1 cellular context compared by ENCODE assay signal in genomic region chr10:60649485-60650271, GRCh38.
TF ChIP-seq lines count a peak whose summit lies in the region.

No MANE protein-coding gene starts in this region.

TF ChIP-seq in H1, 55 proteins besides CTCF, POLR2A, EP300 and RAD21 (continued from another document):
- no peak for TF ChIP-seq SP1 (IDR thresholded peaks at IDR 0.05; ENCODE audit: low read depth, low read length)
- no peak for TF ChIP-seq NANOG (IDR thresholded peaks at IDR 0.05; ENCODE audit: insufficient read depth, low read depth, low read length, poor library complexity, severe bottlenecking)
- no peak for TF ChIP-seq CHD7 (IDR thresholded peaks at IDR 0.05; ENCODE audit: insufficient replicate concordance, low read length)
- TF ChIP-seq PHF8 (conservative IDR thresholded peaks at IDR 0.05; ENCODE audit: low read depth, low read length), result no peak
- no peak for TF ChIP-seq TAF7 (optimal IDR thresholded peaks at IDR 0.05; ENCODE audit: borderline replicate concordance, low read depth, low read length)
- no peak for TF ChIP-seq MAFK (IDR thresholded peaks at IDR 0.05; ENCODE audit: low read depth, low read length)
- no peak for TF ChIP-seq E2F6 (IDR thresholded peaks at IDR 0.05)
- TF ChIP-seq SUZ12 (IDR thresholded peaks at IDR 0.05; ENCODE audit: low read length), result no peak
TF ChIP-seq in H1: peak in this region for 0.
